ENCODE assay signal across 27 cellular contexts in genomic region chr11:44854146-44854545, GRCh38.
A peak's percentile ranks its signal among the peaks of the same experiment; 100 is the strongest.
DNase-seq lines count a peak whose midpoint lies in the region; ATAC-seq, FAIRE-seq and TF ChIP-seq lines count a peak whose summit lies in the region.
"Had no signal": no experiment of that assay in that cellular context is flagged by ENCODE, and none has a peak within 500 bp of the region (broad histone marks: within the 10 kb centered on the region; RNA-seq: fewer than 3 reads in every experiment).

No MANE protein-coding gene starts in this region.

- H3K4me3 ChIP-seq in esophagus muscularis mucosa (no peak overlapping the region), transverse colon (no peak overlapping the region)
- H3K4me3 ChIP-seq: coronary artery, K562, suprapubic skin, vagina had no signal

- H3K36me3 ChIP-seq in esophagus muscularis mucosa (no peaks in the 10 kb centered on the region), transverse colon (no peaks in the 10 kb centered on the region)
- H3K36me3 ChIP-seq: neutrophil, suprapubic skin, vagina had no signal

- TF ChIP-seq POLR2A in esophagus muscularis mucosa (IDR thresholded peaks at IDR 0.05; ENCODE audit: low read depth) (no peak), transverse colon (IDR thresholded peaks at IDR 0.05) (no peak)

- ATAC-seq in left colon (peak; percentile 32), HG02870 (IDR thresholded peaks at IDR 0.05; ENCODE audit: unreplicated experiment) (no peak)
- ATAC-seq: esophagus mucosa; K562; SK-N-SH treated with all-trans-retinoic acid at 6 μM for 48 hours; stimulated activated memory B cell treated with anti-CD40 and anti-IgM and Interleukin-4, amounts not matched to agents 10 μg/mL and 1 μg/mL and 100 μg/mL, for 72 hours had no signal

- 45% methylated on average over 5 of the region's 5 CpGs for WGBS in esophagus muscularis mucosa
- WGBS in transverse colon (ENCODE audit: low coverage in 1 of 2), 2 donors, result 29% methylated on average over 5 of the region's 5 CpGs; no CpG with 5 or more reads in 1 of the 2 donors

- no peak for TF ChIP-seq CTCF in esophagus muscularis mucosa (IDR thresholded peaks at IDR 0.05)
- TF ChIP-seq CTCF in transverse colon (IDR thresholded peaks at IDR 0.05), result no peak

- TF ChIP-seq EP300 in esophagus muscularis mucosa (IDR thresholded peaks at IDR 0.05) (no peak), transverse colon (IDR thresholded peaks at IDR 0.05; ENCODE audit: low read depth) (no peak)

- H3K27ac ChIP-seq in esophagus muscularis mucosa (replicated peaks in 1 of 4) (peak overlapping the region; percentile 66 to 95 (median 94)), transverse colon (peak overlapping the region in 3 of 4 donors; percentile 16 to 41 (median 34))
- H3K27ac ChIP-seq: coronary artery, neutrophil, suprapubic skin, vagina had no signal

- in situ Hi-C loops in transverse colon (cut with MboI; ENCODE audit: low pct_ligation_motif_present in 1 of 4, low pct_unique_long_range_greater_than_20kb in 1 of 4, low sequenced_read_pairs in 3 of 4), result no loop called here

- FAIRE-seq in urothelium cell line (lab: Jason Lieb, UNC), result no peak
- FAIRE-seq: bronchial epithelial cell, K562 had no signal

- intact Hi-C loops in esophagus muscularis mucosa (cut with DNase I), result no loop called here
- intact Hi-C loops in left colon (cut with DNase I, micrococcal nuclease), result no loop called here
- intact Hi-C loops in transverse colon (cut with DNase I; ENCODE audit: low total_unique reads), result no loop called here

- no peaks in the 10 kb centered on the region for H3K9me3 ChIP-seq in esophagus muscularis mucosa
- no peaks in the 10 kb centered on the region for H3K9me3 ChIP-seq in transverse colon
- H3K9me3 ChIP-seq: neutrophil, suprapubic skin, vagina had no signal

- no peaks in the 10 kb centered on the region for H3K27me3 ChIP-seq in esophagus muscularis mucosa
- H3K27me3 ChIP-seq in transverse colon, result no peaks in the 10 kb centered on the region
- H3K27me3 ChIP-seq: vagina had no signal

- DNase-seq in NCI-H526 treated with DMSO at 0.1 percent for 48 hours (lab: John Stamatoyannopoulos, UW) (peak; percentile 37), esophagus muscularis mucosa (ENCODE audit: extremely low spot score) (no peak), left colon (no peak), transverse colon (no peak), urothelium cell line (ENCODE audit: low spot score) (no peak), NCI-H146 (lab: John Stamatoyannopoulos, UW) (no peak)
- DNase-seq: activated CD4-positive, alpha-beta T cell treated with anti-CD3 and anti-CD28 coated beads for 4 hours; activated naive CD4-positive, alpha-beta T cell treated with Interleukin-2 at 50 U/mL for 16 hours; activated T-cell treated with anti-CD3 and anti-CD28 coated beads, Interleukin-2, amount 50 U/mL, for 48 hours; amniotic stem cell; CD4-positive, alpha-beta T cell; DMS153; NCI-H2107; NCI-H446 treated with DMSO at 0.1 percent for 48 hours; retina; RPMI8226; stimulated activated CD4-positive, alpha-beta T cell treated with anti-CD3 and anti-CD28 coated beads, Interleukin-4, amount 100 ng/mL, for 1 hour had no signal

- H3K4me1 ChIP-seq in esophagus muscularis mucosa, result peaks cover 50 to 81% (median 70%) of the 10 kb centered on the region in 4 donors
- peaks cover 0 to 5% (median 0%) of the 10 kb centered on the region in 4 donors for H3K4me1 ChIP-seq in transverse colon
- H3K4me1 ChIP-seq: suprapubic skin, vagina had no signal
